In the genomic region with DNA sequence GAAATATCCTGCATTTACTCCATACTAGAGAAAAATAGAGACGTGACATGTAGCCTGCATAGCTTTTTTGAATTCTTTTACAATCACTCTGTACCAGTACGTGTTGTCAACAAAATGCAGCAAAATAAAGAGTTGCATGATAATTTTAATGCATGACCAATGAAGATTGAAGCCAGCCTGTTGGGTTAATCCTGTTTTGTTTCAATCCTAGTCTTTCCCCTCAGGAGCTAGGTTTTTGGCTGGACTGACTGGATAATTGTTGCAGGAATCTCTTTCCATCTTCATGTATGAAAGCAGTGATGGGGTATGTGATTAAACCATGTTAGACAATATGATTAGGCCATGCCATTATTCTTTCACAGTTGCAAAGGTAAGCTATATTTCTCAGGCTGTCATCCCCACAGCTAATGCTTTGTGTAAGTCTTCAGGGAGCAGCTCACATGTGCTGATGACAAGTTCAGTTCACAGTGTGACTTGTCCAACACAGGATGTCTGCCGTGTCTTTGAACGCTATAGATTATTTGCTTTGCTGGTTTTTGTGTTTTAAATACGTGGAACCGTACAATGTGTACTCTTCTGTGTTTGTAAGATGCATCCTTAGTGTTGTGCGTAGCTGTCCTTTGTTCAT, we compare ENCODE assay signal across 22 cellular contexts.
"Had no signal": no experiment of that assay in that cellular context is flagged by ENCODE, and none has a peak within 500 bp of the region (broad histone marks: within the 10 kb centered on the region; RNA-seq: fewer than 3 reads in every experiment).

No MANE protein-coding gene starts in this region.

- H3K9me3 ChIP-seq: SJSA1 had no signal

- ATAC-seq: K562 had no signal

- H3K27ac ChIP-seq: HL-60, KMS-11, SJSA1, SK-N-MC had no signal

- H3K4me2 ChIP-seq: KMS-11 had no signal

- H3K9ac ChIP-seq: KMS-11 had no signal

- DNase-seq: Kasumi-1, MM.1S, NCI-H1092 treated with DMSO at 0.1 percent for 48 hours, NCI-H1436, NCI-H187, NCI-H2029, NCI-H2081 treated with DMSO at 0.1 percent for 48 hours, NCI-H2171, NCI-H226, NCI-H524, NCI-H526 treated with DMSO at 0.1 percent for 48 hours, NCI-H774, Right ventricle myocardium superior, RPMI8226, SIG-M5 had no signal

- H3K4me3 ChIP-seq: K562, SJSA1, SK-N-MC had no signal

- H3K27me3 ChIP-seq: SJSA1 had no signal

- H3K4me1 ChIP-seq: SJSA1 had no signal

- FAIRE-seq: HTR-8/SVneo, K562, RCC 7860 had no signal
